ENCODE assay signal across 1 cellular context in the genomic region with DNA sequence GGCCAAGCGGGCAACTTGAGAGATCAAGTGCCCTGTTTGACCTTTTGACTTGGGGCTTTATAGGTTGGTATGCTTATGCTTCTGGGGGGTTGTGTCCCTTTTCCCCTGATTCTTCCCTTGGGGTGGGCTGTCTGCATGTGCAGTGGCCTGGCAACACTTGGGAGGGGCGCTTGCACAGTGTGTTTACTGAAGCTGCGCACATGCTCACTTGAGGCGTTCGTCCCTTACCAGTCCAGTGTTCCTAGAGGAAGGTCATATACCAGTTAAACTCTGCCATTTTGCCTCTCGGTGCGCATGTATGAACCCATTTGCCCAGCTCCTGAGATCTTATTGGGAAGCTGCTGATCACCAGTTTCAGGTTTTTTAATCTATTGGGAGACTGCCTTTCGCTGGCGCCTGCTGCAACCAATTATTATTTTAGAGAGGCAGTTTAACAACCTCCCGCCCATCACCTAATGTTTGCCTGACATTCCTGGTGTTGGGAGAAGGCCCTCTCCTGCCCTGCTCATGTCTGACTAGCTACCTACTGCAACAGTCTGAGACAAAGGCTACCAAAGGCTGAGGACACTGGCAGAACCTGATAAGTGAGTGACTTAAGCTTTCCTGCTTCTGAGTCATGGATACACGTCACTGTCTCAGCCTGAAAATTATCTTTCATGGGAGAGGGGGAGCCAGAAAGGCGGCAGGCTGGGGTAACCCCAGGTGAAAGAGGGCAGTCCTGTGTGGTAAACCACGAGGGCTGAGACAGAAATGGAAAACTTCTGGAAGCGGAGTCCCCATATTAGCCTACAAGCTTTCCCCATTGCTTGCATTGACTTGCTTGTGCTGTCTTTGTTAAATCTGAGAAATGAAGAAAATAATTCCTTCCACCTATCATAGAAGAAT.
A peak's percentile ranks its signal among the peaks of the same experiment; 100 is the strongest.
TF ChIP-seq lines count a peak whose summit lies in the region.

No MANE protein-coding gene starts in this region.

TF ChIP-seq in K562, 482 proteins besides CTCF, POLR2A, EP300 and RAD21 (continued from another document and continues in another):
- TF ChIP-seq, protein P1, sequence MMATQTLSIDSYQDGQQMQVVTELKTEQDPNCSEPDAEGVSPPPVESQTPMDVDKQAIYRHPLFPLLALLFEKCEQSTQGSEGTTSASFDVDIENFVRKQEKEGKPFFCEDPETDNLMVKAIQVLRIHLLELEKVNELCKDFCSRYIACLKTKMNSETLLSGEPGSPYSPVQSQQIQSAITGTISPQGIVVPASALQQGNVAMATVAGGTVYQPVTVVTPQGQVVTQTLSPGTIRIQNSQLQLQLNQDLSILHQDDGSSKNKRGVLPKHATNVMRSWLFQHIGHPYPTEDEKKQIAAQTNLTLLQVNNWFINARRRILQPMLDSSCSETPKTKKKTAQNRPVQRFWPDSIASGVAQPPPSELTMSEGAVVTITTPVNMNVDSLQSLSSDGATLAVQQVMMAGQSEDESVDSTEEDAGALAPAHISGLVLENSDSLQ (IDR thresholded peaks at IDR 0.05), result peak; percentile 76
- TF ChIP-seq NEUROD1 (IDR thresholded peaks at IDR 0.05; ENCODE audit: borderline replicate concordance, low read depth, low read length, partially characterized antibody) (peak; percentile 73), ZNF224 (CRISPR knock-in tag; IDR thresholded peaks at IDR 0.05) (no peak), VEZF1 (CRISPR knock-in tag; IDR thresholded peaks at IDR 0.05) (peak; percentile 78), ZBED1 (IDR thresholded peaks at IDR 0.05) (no peak), NCOA1 (IDR thresholded peaks at IDR 0.05; ENCODE audit: low read depth) (peak; percentile 90), CEBPG (CRISPR knock-in tag; IDR thresholded peaks at IDR 0.05) (no peak), CEBPG (tag; conservative IDR thresholded peaks at IDR 0.05 in 1 of 2, IDR thresholded peaks at IDR 0.05 in 1 of 2) (no peak), ESRRA (IDR thresholded peaks at IDR 0.05; ENCODE audit: borderline replicate concordance, low read depth) (peak; percentile 35; the same call in 1 of the 2 replicates), SMAD1 (IDR thresholded peaks at IDR 0.05; ENCODE audit: low read depth, low read length, partially characterized antibody) (peak; percentile 63), SLC30A9 (CRISPR knock-in tag; IDR thresholded peaks at IDR 0.05) (no peak), RBM39 (optimal IDR thresholded peaks at IDR 0.05; ENCODE audit: low read depth, low read length) (no peak), NRF1 (conservative IDR thresholded peaks at IDR 0.05 in 1 of 2, IDR thresholded peaks at IDR 0.05 in 1 of 2) (peak; percentile 42 to 56), ATF7 (IDR thresholded peaks at IDR 0.05) (peak; percentile 95), DPF2 (IDR thresholded peaks at IDR 0.05) (peak; percentile 96), MED1 (CRISPR knock-in tag; IDR thresholded peaks at IDR 0.05; ENCODE audit: borderline replicate concordance) (no peak), ZNF318 (IDR thresholded peaks at IDR 0.05; ENCODE audit: borderline replicate concordance in 1 of 2, low read depth in 1 of 2) (peak in 1 of 2 experiments; percentile 62; a peak in 1 of 4 replicates), POLR2G (IDR thresholded peaks at IDR 0.05; ENCODE audit: low read depth, low read length) (no peak), BRD4 (IDR thresholded peaks at IDR 0.05) (no peak), POLR2B (IDR thresholded peaks at IDR 0.05; ENCODE audit: low read depth, partially characterized antibody) (peak; percentile 50), BRD9 (IDR thresholded peaks at IDR 0.05; ENCODE audit: low read depth, partially characterized antibody) (peak; percentile 70), ETV6 (IDR thresholded peaks at IDR 0.05; ENCODE audit: borderline replicate concordance in 1 of 2, low read depth in 2 of 2, low read length in 1 of 2) (no peak), ETV6 (CRISPR knock-in tag; IDR thresholded peaks at IDR 0.05; ENCODE audit: borderline replicate concordance) (no peak), BRF1 (IDR thresholded peaks at IDR 0.05; ENCODE audit: borderline replicate concordance, extremely low read depth, insufficient read length) (no peak), HDAC2 (IDR thresholded peaks at IDR 0.05) (peak; percentile 37; the same call in 1 of the 2 replicates), MTA3 (IDR thresholded peaks at IDR 0.05; ENCODE audit: borderline replicate concordance) (peak; percentile 81), THAP12 (CRISPR knock-in tag; IDR thresholded peaks at IDR 0.05) (no peak), PCBP1 (IDR thresholded peaks at IDR 0.05; ENCODE audit: low read depth, low read length, poor library complexity, severe bottlenecking) (no peak), HOXB6 (CRISPR knock-in tag; IDR thresholded peaks at IDR 0.05; ENCODE audit: borderline replicate concordance) (no peak), TCF3 (CRISPR knock-in tag; IDR thresholded peaks at IDR 0.05) (peak; percentile 88), NFE2 (IDR thresholded peaks at IDR 0.05; ENCODE audit: low read depth) (peak; percentile 68), SOX6 (IDR thresholded peaks at IDR 0.05) (peak; percentile 83), CEBPB (tag; IDR thresholded peaks at IDR 0.05) (peak; percentile 51; the same call in 1 of the 2 replicates), PRMT5 (CRISPR knock-in tag; IDR thresholded peaks at IDR 0.05) (no peak), ZFP36 (IDR thresholded peaks at IDR 0.05; ENCODE audit: low read depth, low read length, partially characterized antibody) (no peak), MTA2 (IDR thresholded peaks at IDR 0.05; ENCODE audit: low read depth) (peak; percentile 61; the same call in 1 of the 2 replicates)
- TF ChIP-seq, protein P2, sequence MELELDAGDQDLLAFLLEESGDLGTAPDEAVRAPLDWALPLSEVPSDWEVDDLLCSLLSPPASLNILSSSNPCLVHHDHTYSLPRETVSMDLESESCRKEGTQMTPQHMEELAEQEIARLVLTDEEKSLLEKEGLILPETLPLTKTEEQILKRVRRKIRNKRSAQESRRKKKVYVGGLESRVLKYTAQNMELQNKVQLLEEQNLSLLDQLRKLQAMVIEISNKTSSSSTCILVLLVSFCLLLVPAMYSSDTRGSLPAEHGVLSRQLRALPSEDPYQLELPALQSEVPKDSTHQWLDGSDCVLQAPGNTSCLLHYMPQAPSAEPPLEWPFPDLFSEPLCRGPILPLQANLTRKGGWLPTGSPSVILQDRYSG (tag; conservative IDR thresholded peaks at IDR 0.05; ENCODE audit: low read depth), result peak; percentile 76; the same call in 1 of the 2 replicates
- TF ChIP-seq, protein P3, sequence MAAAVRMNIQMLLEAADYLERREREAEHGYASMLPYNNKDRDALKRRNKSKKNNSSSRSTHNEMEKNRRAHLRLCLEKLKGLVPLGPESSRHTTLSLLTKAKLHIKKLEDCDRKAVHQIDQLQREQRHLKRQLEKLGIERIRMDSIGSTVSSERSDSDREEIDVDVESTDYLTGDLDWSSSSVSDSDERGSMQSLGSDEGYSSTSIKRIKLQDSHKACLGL (CRISPR knock-in tag; IDR thresholded peaks at IDR 0.05; ENCODE audit: borderline replicate concordance, poor library complexity, severe bottlenecking), result no peak
- TF ChIP-seq, protein P4, sequence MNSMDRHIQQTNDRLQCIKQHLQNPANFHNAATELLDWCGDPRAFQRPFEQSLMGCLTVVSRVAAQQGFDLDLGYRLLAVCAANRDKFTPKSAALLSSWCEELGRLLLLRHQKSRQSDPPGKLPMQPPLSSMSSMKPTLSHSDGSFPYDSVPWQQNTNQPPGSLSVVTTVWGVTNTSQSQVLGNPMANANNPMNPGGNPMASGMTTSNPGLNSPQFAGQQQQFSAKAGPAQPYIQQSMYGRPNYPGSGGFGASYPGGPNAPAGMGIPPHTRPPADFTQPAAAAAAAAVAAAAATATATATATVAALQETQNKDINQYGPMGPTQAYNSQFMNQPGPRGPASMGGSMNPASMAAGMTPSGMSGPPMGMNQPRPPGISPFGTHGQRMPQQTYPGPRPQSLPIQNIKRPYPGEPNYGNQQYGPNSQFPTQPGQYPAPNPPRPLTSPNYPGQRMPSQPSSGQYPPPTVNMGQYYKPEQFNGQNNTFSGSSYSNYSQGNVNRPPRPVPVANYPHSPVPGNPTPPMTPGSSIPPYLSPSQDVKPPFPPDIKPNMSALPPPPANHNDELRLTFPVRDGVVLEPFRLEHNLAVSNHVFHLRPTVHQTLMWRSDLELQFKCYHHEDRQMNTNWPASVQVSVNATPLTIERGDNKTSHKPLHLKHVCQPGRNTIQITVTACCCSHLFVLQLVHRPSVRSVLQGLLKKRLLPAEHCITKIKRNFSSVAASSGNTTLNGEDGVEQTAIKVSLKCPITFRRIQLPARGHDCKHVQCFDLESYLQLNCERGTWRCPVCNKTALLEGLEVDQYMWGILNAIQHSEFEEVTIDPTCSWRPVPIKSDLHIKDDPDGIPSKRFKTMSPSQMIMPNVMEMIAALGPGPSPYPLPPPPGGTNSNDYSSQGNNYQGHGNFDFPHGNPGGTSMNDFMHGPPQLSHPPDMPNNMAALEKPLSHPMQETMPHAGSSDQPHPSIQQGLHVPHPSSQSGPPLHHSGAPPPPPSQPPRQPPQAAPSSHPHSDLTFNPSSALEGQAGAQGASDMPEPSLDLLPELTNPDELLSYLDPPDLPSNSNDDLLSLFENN (IDR thresholded peaks at IDR 0.05; ENCODE audit: low read depth in 2 of 2, low read length in 2 of 2), result peak in 1 of 2 experiments; percentile 61; a peak in 1 of 4 replicates
